ENCODE assay signal across 23 cellular contexts in the genomic region with DNA sequence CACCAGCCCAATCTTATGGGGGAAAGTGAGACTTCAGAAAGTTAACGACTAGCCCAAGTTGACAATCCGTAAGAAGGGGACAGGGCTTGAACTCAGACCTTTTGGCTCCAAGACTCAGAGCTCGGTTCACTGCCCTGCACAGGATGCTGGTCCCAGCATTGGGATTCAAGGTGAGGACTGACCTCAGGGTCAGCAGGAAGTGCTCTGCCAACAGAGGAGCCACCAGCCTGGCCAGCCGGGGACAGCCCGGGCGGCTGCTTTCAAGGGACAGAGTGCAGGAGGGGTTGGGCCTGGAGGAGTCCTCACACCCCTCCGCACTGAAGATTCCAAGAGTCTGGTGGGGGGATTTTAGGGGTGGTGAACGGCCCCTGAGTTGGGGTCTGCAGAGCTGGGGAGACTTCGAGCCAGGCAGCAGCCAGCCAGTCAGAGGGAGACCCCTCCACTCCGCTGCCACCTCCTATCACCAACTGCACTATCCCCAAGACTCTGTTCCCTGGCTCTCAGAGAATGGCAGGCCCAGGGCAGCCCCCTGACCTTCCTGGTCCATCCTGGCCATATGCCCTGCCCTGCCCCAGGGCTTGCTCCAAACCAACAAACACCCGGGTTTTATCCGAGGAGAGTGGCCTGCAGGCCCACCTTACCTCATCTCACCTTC. TPM values are rescaled to one million over a fixed set of nuclear protein-coding genes. Genes with fewer than 3 reads are reported as not detected.
"Had no signal": no experiment of that assay in that cellular context is flagged by ENCODE, and none has a peak within 500 bp of the region (broad histone marks: within the 10 kb centered on the region; RNA-seq: fewer than 3 reads in every experiment).

No MANE protein-coding gene starts in this region.

- H3K4me1 ChIP-seq: SJSA1 had no signal

- H3K27ac ChIP-seq: SJSA1, SK-N-MC had no signal

- H3K27me3 ChIP-seq: MG63 had no signal

- FAIRE-seq: HepG2, RCC 7860 had no signal

- DNase-seq: IMR-90, KG1, MG63, NCI-H1092, NCI-H1105 treated with DMSO at 0.1 percent for 48 hours, NCI-H1417 treated with DMSO at 0.1 percent for 48 hours, NCI-H187, NCI-H2029, NCI-H2081 treated with DMSO at 0.1 percent for 48 hours, NCI-H2171, NCI-H226, NCI-H446, NCI-H510A, NCI-H524 treated with DMSO at 0.1 percent for 48 hours, NCI-H69, NCI-H774, Right ventricle myocardium superior, RPMI8226, SIG-M5 had no signal

- H3K9me3 ChIP-seq: MG63, SJSA1 had no signal

- ATAC-seq: HepG2 had no signal

- H3K36me3 ChIP-seq: MG63, SJSA1 had no signal

- H3K4me3 ChIP-seq: MG63, SJSA1, SK-N-MC had no signal

RNA-seq across cellular contexts. Expression of a gene that starts 19.7 kb away (rescaled TPM):
- total RNA-seq: SJSA1 had no signal
- polyA plus RNA-seq: HepG2 had no signal
